Comparison of ENCODE assay signal across 11 cellular contexts in genomic region chr7:130276796-130277762, GRCh38. TPM values are rescaled to one million over a fixed set of nuclear protein-coding genes. Genes with fewer than 3 reads are reported as not detected.
DNase-seq lines count a peak whose midpoint lies in the region; TF ChIP-seq lines count a peak whose summit lies in the region.
"Had no signal": no experiment of that assay in that cellular context is flagged by ENCODE, and none has a peak within 500 bp of the region (broad histone marks: within the 10 kb centered on the region; RNA-seq: fewer than 3 reads in every experiment).

No MANE protein-coding gene starts in this region.

- H3K27me3 ChIP-seq in osteoblast (ENCODE audit: insufficient read depth, low read length) (no peaks in the 10 kb centered on the region), esophagus squamous epithelium (peaks cover 0 to 5% (median 0%) of the 10 kb centered on the region in 4 donors)
- H3K27me3 ChIP-seq: tibial nerve had no signal

- H3K4me3 ChIP-seq in astrocyte of the spinal cord (ENCODE audit: low read depth, low read length), result no peak overlapping the region
- H3K4me3 ChIP-seq in osteoblast (ENCODE audit: insufficient read depth, low read length), result no peak overlapping the region
- no peak overlapping the region for H3K4me3 ChIP-seq in esophagus squamous epithelium
- H3K4me3 ChIP-seq: tibial nerve had no signal

- H3K4me1 ChIP-seq in osteoblast (ENCODE audit: insufficient read depth, low read length) (peaks cover 63% of the 10 kb centered on the region), esophagus squamous epithelium (peaks cover 7 to 32% (median 19%) of the 10 kb centered on the region in 3 donors)

- no peaks in the 10 kb centered on the region for H3K9me3 ChIP-seq in osteoblast (ENCODE audit: low read depth, low read length)
- H3K9me3 ChIP-seq in esophagus squamous epithelium, result no peaks in the 10 kb centered on the region
- H3K9me3 ChIP-seq: tibial nerve had no signal

- no peak for TF ChIP-seq POLR2A in esophagus squamous epithelium (IDR thresholded peaks at IDR 0.05)

- peak overlapping the region; percentile 7 for H2AFZ ChIP-seq in osteoblast (ENCODE audit: low read length)

- H4K20me1 ChIP-seq in osteoblast (ENCODE audit: insufficient read depth, low read length), result no peaks in the 10 kb centered on the region

- H3K36me3 ChIP-seq in osteoblast (ENCODE audit: insufficient read depth, low read length) (no peaks in the 10 kb centered on the region), esophagus squamous epithelium (no peaks in the 10 kb centered on the region)
- H3K36me3 ChIP-seq: tibial nerve had no signal

- in situ Hi-C loops in astrocyte of the spinal cord (cut with HindIII; ENCODE audit: low sequenced_read_pairs), result no loop called here

- no peak overlapping the region for H3K4me2 ChIP-seq in osteoblast (ENCODE audit: insufficient read depth, low read length)

- H3K79me2 ChIP-seq in osteoblast (ENCODE audit: insufficient read depth, low read length), result no peaks in the 10 kb centered on the region

- H3K27ac ChIP-seq in osteoblast (ENCODE audit: low read depth, low read length) (no peak overlapping the region), substantia nigra (ENCODE audit: low read depth, low read length, poor library complexity, severe bottlenecking) (no peak overlapping the region), esophagus squamous epithelium (no peak overlapping the region)

- 69 to 75% methylated on average over 9 to 10 of the region's 10 CpGs for WGBS in esophagus squamous epithelium, 2 donors

- TF ChIP-seq CTCF in astrocyte of the spinal cord (IDR thresholded peaks at IDR 0.05; ENCODE audit: low read depth, low read length) (no peak), osteoblast (IDR thresholded peaks at IDR 0.05; ENCODE audit: extremely low read depth, low read depth, low read length) (no peak), esophagus squamous epithelium (IDR thresholded peaks at IDR 0.05) (no peak)

- intact Hi-C loops in esophagus squamous epithelium (cut with DNase I), result no loop called here

- DNase-seq in Ammon's horn (ENCODE audit: low spot score) (peak; percentile 23), NCI-H146 (lab: John Stamatoyannopoulos, UW) (peak; percentile 85), astrocyte of the spinal cord (ENCODE audit: low read depth, low spot score) (peak; percentile 79), osteoblast (ENCODE audit: insufficient read length, low spot score, missing footprints) (peak; percentile 95), OCI-M2 (lab: John Stamatoyannopoulos, UW; ENCODE audit: unreplicated experiment) (no peak), Kasumi-1 (lab: John Stamatoyannopoulos, UW) (no peak), substantia nigra (lab: John Stamatoyannopoulos, UW) (no peak), esophagus squamous epithelium (lab: John Stamatoyannopoulos, UW) (no peak)
- DNase-seq: NCI-H1048 had no signal

RNA-seq across cellular contexts. Expression of gene CPA2, which starts 10.4 kb away (rescaled TPM):
- total RNA-seq in osteoblast (not detected in 2 replicates), esophagus squamous epithelium (not detected)
- total RNA-seq: pulmonary artery endothelial cell had no signal

RNA-seq across cellular contexts. Expression of gene CPA4, which starts 15.9 kb away (rescaled TPM):
- total RNA-seq in osteoblast (18.6 and 28.2 TPM in 2 replicates), esophagus squamous epithelium (10 to 100 TPM in 2 of 4 donors, 1 to 10 TPM in 2; 5.3 to 12.3 (median 9.6) TPM)

Comparison
In these comparisons a context has a peak if more than half of its experiments do, and no peak if none do; other contexts are left out.
1. DNase-seq: peak in Ammon's horn (single experiment), NCI-H146 (single experiment), astrocyte of the spinal cord (single experiment) and osteoblast (single experiment); none in OCI-M2 (single experiment), Kasumi-1 (0 of 2), substantia nigra (0 of 49) and esophagus squamous epithelium (single experiment).